Comparison of ENCODE assay signal across 1 cellular context in the genomic region with DNA sequence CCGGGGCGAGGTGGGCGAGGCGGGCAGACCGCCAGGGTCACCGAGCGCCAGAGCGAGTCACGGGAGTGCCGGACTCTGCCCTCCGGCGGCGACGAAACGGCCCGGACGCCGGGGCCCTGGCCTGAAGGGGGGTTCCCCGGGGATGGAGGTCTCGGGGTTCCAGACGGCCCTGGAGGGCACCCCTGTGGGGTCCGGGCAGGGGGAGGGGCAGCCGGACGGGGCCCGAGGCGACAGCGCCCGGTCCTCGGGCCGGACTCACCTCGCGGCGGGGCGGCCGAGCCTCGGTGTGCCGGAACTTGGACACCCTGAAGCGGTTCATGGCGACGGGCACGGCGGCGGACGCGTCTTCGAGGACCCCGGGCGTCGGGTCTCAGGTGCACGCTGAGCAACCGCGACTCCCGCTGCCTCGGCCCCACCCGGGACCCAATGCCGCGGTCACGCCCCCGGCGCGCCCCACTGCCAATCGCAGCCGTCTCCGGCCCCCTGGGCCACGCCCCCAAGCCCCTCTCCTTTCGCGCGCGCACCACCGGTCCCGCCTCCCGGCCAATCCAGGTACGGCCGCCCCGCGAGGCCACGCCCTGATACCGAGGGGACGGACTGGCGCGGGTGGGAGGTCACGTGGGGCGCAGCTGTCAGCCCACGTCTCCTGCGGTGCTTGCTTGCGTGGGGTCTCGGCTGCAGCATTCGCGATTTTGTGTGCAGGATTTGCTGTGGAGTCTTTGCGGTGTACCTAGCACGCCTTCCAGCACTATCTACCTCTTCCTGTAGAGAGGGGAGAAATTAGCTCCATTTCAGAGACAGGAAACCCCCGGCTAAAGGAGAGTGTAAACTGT.
TF ChIP-seq lines count a peak whose summit lies in the region.

Gene CORO7, minus strand, starts transcription at position 397 of the 833 bp plus-strand sequence. Its CDS starts 78 bp downstream, at position 319.

TF ChIP-seq in IMR-90, 13 proteins besides CTCF, POLR2A, EP300 and RAD21 (continued from another document):
- TF ChIP-seq MAZ (IDR thresholded peaks at IDR 0.05; ENCODE audit: borderline replicate concordance, low read depth, low read length) (peak; percentile 42; the same call in 1 of the 2 replicates), RCOR1 (IDR thresholded peaks at IDR 0.05; ENCODE audit: insufficient replicate concordance, low read length) (no peak), MAFK (IDR thresholded peaks at IDR 0.05; ENCODE audit: low read depth, low read length) (no peak)
